ENCODE assay signal across 15 cellular contexts in genomic region chr21:45260191-45260795, GRCh38.
"Had no signal": no experiment of that assay in that cellular context is flagged by ENCODE, and none has a peak within 500 bp of the region (broad histone marks: within the 10 kb centered on the region; RNA-seq: fewer than 3 reads in every experiment).

No MANE protein-coding gene starts in this region.

- ATAC-seq: stimulated activated naive CD8-positive, alpha-beta T cell treated with anti-CD3 and anti-CD28 coated beads, Interleukin-15, amount 100 ng/mL, for 72 hours had no signal

- H2AFZ ChIP-seq: neural progenitor cell, parathyroid adenoma had no signal

- FAIRE-seq: endometrium, keratinocyte had no signal

- H3K4me3 ChIP-seq: ascending aorta, breast epithelium, left ventricle myocardium inferior, neural progenitor cell, testis, upper lobe of left lung had no signal

- H3K27ac ChIP-seq: ascending aorta, breast epithelium, left ventricle myocardium inferior, neural progenitor cell, parathyroid adenoma, testis, upper lobe of left lung had no signal

- H3K9me3 ChIP-seq: ascending aorta, breast epithelium, left ventricle myocardium inferior, testis, upper lobe of left lung had no signal

- H3K36me3 ChIP-seq: neural progenitor cell had no signal

- H3K27me3 ChIP-seq: ascending aorta, neural progenitor cell, testis had no signal

- H3K4me1 ChIP-seq: breast epithelium, parathyroid adenoma had no signal

- H3K79me2 ChIP-seq: parathyroid adenoma had no signal

- H3K4me2 ChIP-seq: neural progenitor cell had no signal

- DNase-seq: activated B cell treated with CpG ODN at 0.5 μM for 24 hours; activated CD4-positive, alpha-beta T cell treated with anti-CD3 and anti-CD28 coated beads for 48 hours; activated naive CD4-positive, alpha-beta T cell treated with anti-CD3 and anti-CD28 coated beads, Interleukin-2, amount 10 ng/mL, durations not matched to agents 7 days and 5 days; left ventricle myocardium inferior; naive B cell; stimulated activated CD4-positive, alpha-beta T cell treated with anti-CD3 and anti-CD28 coated beads, Interleukin-1b, Interleukin-23, amount 100 ng/mL, for 48 hours; testis; upper lobe of left lung had no signal
